ENCODE assay signal across 10 cellular contexts in genomic region chr3:177602601-177603136, GRCh38.
DNase-seq lines count a peak whose midpoint lies in the region; ATAC-seq and TF ChIP-seq lines count a peak whose summit lies in the region.
"Had no signal": no experiment of that assay in that cellular context is flagged by ENCODE, and none has a peak within 500 bp of the region (broad histone marks: within the 10 kb centered on the region; RNA-seq: fewer than 3 reads in every experiment).

No MANE protein-coding gene starts in this region.

- H3K36me3 ChIP-seq in CD4-positive, CD25-positive, alpha-beta regulatory T cell (ENCODE audit: control insufficient read depth, insufficient read depth, low read length), result no peaks in the 10 kb centered on the region
- H3K36me3 ChIP-seq in HCT116 (ENCODE audit: control insufficient read depth in 1 of 2, insufficient read depth in 2 of 2, low read length in 2 of 2), result no peaks in the 10 kb centered on the region
- H3K36me3 ChIP-seq in PC-3 (ENCODE audit: low read depth, low read length), result no peaks in the 10 kb centered on the region
- H3K36me3 ChIP-seq in left lung, result no peaks in the 10 kb centered on the region
- H3K36me3 ChIP-seq: adrenal gland had no signal

- H3K27me3 Mint-ChIP-seq in CD4-positive, CD25-positive, alpha-beta regulatory T cell, result no peaks in the 10 kb centered on the region
- no peaks in the 10 kb centered on the region for H3K27me3 Mint-ChIP-seq in T-helper 2 cell treated with Interferon-gamma antibody and Interleukin-4, amounts not matched to agents 5 μg/mL and 100 μg/mL, for 36 hours (ENCODE audit: low read depth)

- peaks cover 4% of the 10 kb centered on the region for H3K36me3 Mint-ChIP-seq in CD4-positive, CD25-positive, alpha-beta regulatory T cell
- H3K36me3 Mint-ChIP-seq in T-helper 2 cell treated with Interferon-gamma antibody and Interleukin-4, amounts not matched to agents 5 μg/mL and 100 μg/mL, for 36 hours (ENCODE audit: low read depth), result peaks cover 10% of the 10 kb centered on the region

- RAD21 ChIA-PET in HCT116 (lab: Charles Lee; ENCODE audit: low non-redundant PET in 1 of 2, low total read pairs in 2 of 2, uncharacterized antibody in 2 of 2, unreplicated experiment in 2 of 2), result no interaction called here

- TF ChIP-seq CTCF in HCT116 (IDR thresholded peaks at IDR 0.05 in 2 of 3, conservative IDR thresholded peaks at IDR 0.05 in 1 of 3; ENCODE audit: borderline replicate concordance in 1 of 3, insufficient read depth in 1 of 3, low read depth in 2 of 3, low read length in 2 of 3), result no peak
- no peak for TF ChIP-seq CTCF in PC-3 (conservative IDR thresholded peaks at IDR 0.05; ENCODE audit: low read depth, low read length)
- TF ChIP-seq CTCF in left lung (IDR thresholded peaks at IDR 0.05), result no peak
- TF ChIP-seq CTCF in GM10266 (IDR thresholded peaks at IDR 0.05; ENCODE audit: control insufficient read depth, insufficient read depth, low read depth, missing control alignments), result no peak

- H4K20me1 ChIP-seq in HCT116 (ENCODE audit: insufficient read depth) (no peaks in the 10 kb centered on the region), PC-3 (ENCODE audit: low read length) (no peaks in the 10 kb centered on the region)

- CTCF ChIA-PET in HCT116 (lab: Charles Lee), result no interaction called here
- CTCF ChIA-PET in PC-3 (lab: Charles Lee), result interaction anchor here (0.6 to 0.7 kb wide), 3 partner anchors 20 to 730 kb away, joined by 3 to 8 read pairs (median 3); no protein-coding TSS in a partner anchor

- peaks cover 11% of the 10 kb centered on the region for H3K4me1 ChIP-seq in CD4-positive, CD25-positive, alpha-beta regulatory T cell (ENCODE audit: control insufficient read depth, insufficient read depth, low read length, poor library complexity, severe bottlenecking)
- H3K4me1 ChIP-seq in HCT116 (ENCODE audit: control insufficient read depth in 1 of 2, insufficient read depth in 2 of 2, low read length in 2 of 2), result peaks cover 8 to 13% of the 10 kb centered on the region in 2 experiments; a peak in 3 of 4 replicates
- H3K4me1 ChIP-seq in PC-3 (ENCODE audit: insufficient read depth, low read length), result peaks cover 41% of the 10 kb centered on the region
- peaks cover 17 to 58% of the 10 kb centered on the region in 2 donors for H3K4me1 ChIP-seq in left lung

- H3K9me2 ChIP-seq in HCT116 (ENCODE audit: insufficient read depth), result no peaks in the 10 kb centered on the region
- no peaks in the 10 kb centered on the region for H3K9me2 ChIP-seq in PC-3 (replicated peaks; ENCODE audit: low read length)

- H3K4me1 Mint-ChIP-seq in CD4-positive, CD25-positive, alpha-beta regulatory T cell, result peaks cover 29 to 63% (median 31%) of the 10 kb centered on the region in 4 donors
- H3K4me1 Mint-ChIP-seq in T-helper 2 cell treated with Interferon-gamma antibody and Interleukin-4, amounts not matched to agents 5 μg/mL and 100 μg/mL, for 36 hours (ENCODE audit: low read depth), result peaks cover 45% of the 10 kb centered on the region

- no peak for DNase-seq in CD4-positive, CD25-positive, alpha-beta regulatory T cell
- DNase-seq in HCT116 (ENCODE audit: low read depth, low spot score) (no peak), PC-3 (peak; percentile 85), left lung (no peak), GM10266 (ENCODE audit: extremely low spot score) (no peak)
- no peak for DNase-seq in T-helper 2 cell treated with Interferon-gamma antibody and Interleukin-4, amounts not matched to agents 5 μg/mL and 100 μg/mL, for 36 hours (ENCODE audit: low spot score)
- DNase-seq: adrenal gland, left cardiac atrium had no signal

- intact Hi-C loops in HCT116 (cut with micrococcal nuclease) (no loop called here), PC-3 (cut with micrococcal nuclease) (no loop called here), left lung (cut with DNase I) (no loop called here)

- H3K4me2 ChIP-seq in HCT116 (ENCODE audit: low read length), result peak overlapping the region; percentile 32
- H3K4me2 ChIP-seq in PC-3 (ENCODE audit: low read length), result peak overlapping the region; percentile 49

- no peak overlapping the region for H3K9ac ChIP-seq in HCT116 (ENCODE audit: low read length)
- no peak overlapping the region for H3K9ac ChIP-seq in PC-3 (ENCODE audit: low read length)

- no peak overlapping the region for H2AFZ ChIP-seq in HCT116 (ENCODE audit: low read depth, low read length, poor library complexity, severe bottlenecking)
- no peak overlapping the region for H2AFZ ChIP-seq in PC-3 (ENCODE audit: low read length)

- ATAC-seq in CD4-positive, CD25-positive, alpha-beta regulatory T cell (ENCODE audit: low read depth in 2 of 2), result no peak
- ATAC-seq in HCT116 (no peak), PC-3 (peak; percentile 76), left lung (peak; percentile 72), HG03025 (IDR thresholded peaks at IDR 0.05; ENCODE audit: low FRiP score, unreplicated experiment) (no peak), GM19455 (IDR thresholded peaks at IDR 0.05; ENCODE audit: unreplicated experiment) (no peak)

- H3K79me2 ChIP-seq in HCT116 (ENCODE audit: insufficient read depth, low read length) (no peaks in the 10 kb centered on the region), PC-3 (ENCODE audit: low read length) (no peaks in the 10 kb centered on the region)

- no peak for TF ChIP-seq RAD21 in HCT116 (IDR thresholded peaks at IDR 0.05; ENCODE audit: low read depth)

- H3K27ac ChIP-seq in CD4-positive, CD25-positive, alpha-beta regulatory T cell (ENCODE audit: insufficient read depth, low read length, poor library complexity, severe bottlenecking), result no peak overlapping the region
- no peak overlapping the region for H3K27ac ChIP-seq in HCT116 (ENCODE audit: low read depth, low read length)
- H3K27ac ChIP-seq in PC-3 (ENCODE audit: low read length), result peak overlapping the region; percentile 62
- H3K27ac ChIP-seq in left lung, result peak overlapping the region; percentile 1 to 70
- H3K27ac ChIP-seq: adrenal gland had no signal

- no peaks in the 10 kb centered on the region for H3K9me3 ChIP-seq in CD4-positive, CD25-positive, alpha-beta regulatory T cell (ENCODE audit: control insufficient read depth in 2 of 2, low read length in 2 of 2)
- H3K9me3 ChIP-seq in HCT116 (ENCODE audit: control insufficient read depth in 1 of 2, insufficient read depth in 1 of 2, low read depth in 1 of 2, low read length in 2 of 2) (no peaks in the 10 kb centered on the region), PC-3 (ENCODE audit: low read length) (no peaks in the 10 kb centered on the region), left lung (no peaks in the 10 kb centered on the region)
- H3K9me3 ChIP-seq: adrenal gland had no signal

- no peak for TF ChIP-seq POLR2A in HCT116 (IDR thresholded peaks at IDR 0.05; ENCODE audit: borderline replicate concordance, extremely low read depth, insufficient read depth, insufficient read length)

- H3K27ac Mint-ChIP-seq in CD4-positive, CD25-positive, alpha-beta regulatory T cell, result peak overlapping the region in 2 of 3 donors; percentile 55 to 91
- no peak overlapping the region for H3K27ac Mint-ChIP-seq in T-helper 2 cell treated with Interferon-gamma antibody and Interleukin-4, amounts not matched to agents 5 μg/mL and 100 μg/mL, for 36 hours

- H3K9me3 Mint-ChIP-seq in CD4-positive, CD25-positive, alpha-beta regulatory T cell, result peaks cover 0 to 4% (median 0%) of the 10 kb centered on the region in 7 donors
- H3K9me3 Mint-ChIP-seq in T-helper 2 cell treated with Interferon-gamma antibody and Interleukin-4, amounts not matched to agents 5 μg/mL and 100 μg/mL, for 36 hours, result peaks cover 11% of the 10 kb centered on the region

- no peaks in the 10 kb centered on the region for H3K27me3 ChIP-seq in CD4-positive, CD25-positive, alpha-beta regulatory T cell (ENCODE audit: control insufficient read depth, insufficient read depth, low read length)
- H3K27me3 ChIP-seq in HCT116 (ENCODE audit: insufficient read depth, low read length) (no peaks in the 10 kb centered on the region), PC-3 (ENCODE audit: low read length) (no peaks in the 10 kb centered on the region), left lung (no peaks in the 10 kb centered on the region)
- H3K27me3 ChIP-seq: adrenal gland had no signal

- H3K4me3 ChIP-seq in CD4-positive, CD25-positive, alpha-beta regulatory T cell (ENCODE audit: low read depth, low read length), result no peak overlapping the region
- H3K4me3 ChIP-seq in HCT116 (replicated peaks in 1 of 2; ENCODE audit: low read depth in 1 of 2, low read length in 2 of 2) (no peak overlapping the region), PC-3 (ENCODE audit: low read length) (no peak overlapping the region), left lung (no peak overlapping the region)
- H3K4me3 ChIP-seq: adrenal gland had no signal

- H3F3A ChIP-seq in PC-3 (ENCODE audit: low read length, unreplicated experiment), result no peaks in the 10 kb centered on the region

- BruUV-seq in HCT116 (replicated peaks; lab: Mats Ljungman, UMichigan) (no TSS peak), PC-3 (replicated peaks; lab: Mats Ljungman, UMichigan) (no TSS peak)

- no peak overlapping the region for H3K4me3 Mint-ChIP-seq in CD4-positive, CD25-positive, alpha-beta regulatory T cell
- H3K4me3 Mint-ChIP-seq in T-helper 2 cell treated with Interferon-gamma antibody and Interleukin-4, amounts not matched to agents 5 μg/mL and 100 μg/mL, for 36 hours, result no peak overlapping the region

- POLR2A ChIA-PET in HCT116 (lab: Charles Lee) (no interaction called here), PC-3 (lab: Charles Lee; ENCODE audit: unreplicated experiment) (no interaction called here)

TF ChIP-seq in HCT116, 20 proteins besides CTCF, POLR2A, EP300 and RAD21:
- peak; percentile 24; the same call in 1 of the 2 replicates for TF ChIP-seq FOSL1 (IDR thresholded peaks at IDR 0.05; ENCODE audit: low read depth)
- TF ChIP-seq EGR1 (IDR thresholded peaks at IDR 0.05; ENCODE audit: low read depth), result no peak
- TF ChIP-seq ZNF274 (IDR thresholded peaks at IDR 0.05; ENCODE audit: low read depth, low read length), result no peak
- TF ChIP-seq SP1 (IDR thresholded peaks at IDR 0.05; ENCODE audit: low read depth), result peak; percentile 11; the same call in 1 of the 2 replicates
- no peak for TF ChIP-seq CEBPB (IDR thresholded peaks at IDR 0.05; ENCODE audit: low read depth)

Comparison
In these comparisons a context has a peak if more than half of its experiments do, and no peak if none do; other contexts are left out.
1. ATAC-seq: peak in PC-3 (single experiment) and left lung (single experiment); none in CD4-positive, CD25-positive, alpha-beta regulatory T cell (0 of 2), HCT116 (single experiment), HG03025 (single experiment) and GM19455 (single experiment).
2. H3K27ac ChIP-seq: peak in PC-3 (single experiment) and left lung (2 of 2); none in CD4-positive, CD25-positive, alpha-beta regulatory T cell (single experiment) and HCT116 (single experiment).